14 cellular contexts compared by ENCODE assay signal in the genomic region with DNA sequence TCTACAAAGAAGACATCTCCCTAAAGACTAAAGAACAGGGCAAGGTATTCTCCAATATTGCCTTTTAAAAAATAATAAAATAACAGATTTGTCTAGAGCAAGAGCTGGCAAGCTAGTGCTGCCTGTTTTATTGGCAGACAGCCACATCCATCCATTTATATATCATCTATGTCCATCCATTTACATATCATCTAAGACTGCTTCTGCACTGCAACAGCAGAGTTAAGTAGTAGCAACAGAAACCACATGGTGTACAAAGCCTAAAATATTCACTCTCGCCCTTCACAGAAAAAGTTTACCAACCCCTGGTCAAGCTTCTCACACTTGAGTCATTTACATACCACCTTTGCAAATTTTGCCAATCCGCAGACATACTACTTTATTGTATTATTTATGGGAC.
A peak's percentile ranks its signal among the peaks of the same experiment; 100 is the strongest.
DNase-seq lines count a peak whose midpoint lies in the region; ATAC-seq and TF ChIP-seq lines count a peak whose summit lies in the region.
"Had no signal": no experiment of that assay in that cellular context is flagged by ENCODE, and none has a peak within 500 bp of the region (broad histone marks: within the 10 kb centered on the region; RNA-seq: fewer than 3 reads in every experiment).

No MANE protein-coding gene starts in this region.

- no peaks in the 10 kb centered on the region for H3K27me3 Mint-ChIP-seq in activated naive CD4-positive, alpha-beta T cell treated with anti-CD3 and anti-CD28 coated beads, Interleukin-2, amount 10 ng/mL, durations not matched to agents 7 days and 5 days
- H3K27me3 Mint-ChIP-seq in mesothelial cell of epicardium (ENCODE audit: low read depth): no peaks in the 10 kb centered on the region
- H3K27me3 Mint-ChIP-seq: CD4-positive, alpha-beta T cell had no signal

- peaks cover 72% of the 10 kb centered on the region for H3K36me3 Mint-ChIP-seq in activated naive CD4-positive, alpha-beta T cell treated with anti-CD3 and anti-CD28 coated beads, Interleukin-2, amount 10 ng/mL, durations not matched to agents 7 days and 5 days
- peaks cover 64% of the 10 kb centered on the region for H3K36me3 Mint-ChIP-seq in mesothelial cell of epicardium

- no peaks in the 10 kb centered on the region for H4K20me1 ChIP-seq in Karpas-422 (ENCODE audit: insufficient read depth, low read depth, low read length)

- H3K9me3 ChIP-seq in Karpas-422 (ENCODE audit: low read length): no peaks in the 10 kb centered on the region

- ATAC-seq in GM19395 (IDR thresholded peaks at IDR 0.05; ENCODE audit: unreplicated experiment): no peak

- H3K27ac Mint-ChIP-seq in activated naive CD4-positive, alpha-beta T cell treated with anti-CD3 and anti-CD28 coated beads, Interleukin-2, amount 10 ng/mL, durations not matched to agents 7 days and 5 days: peak overlapping the region; percentile 78
- H3K27ac Mint-ChIP-seq in mesothelial cell of epicardium: peak overlapping the region; percentile 70
- H3K27ac Mint-ChIP-seq: CD4-positive, alpha-beta T cell; HFFc6 had no signal

- no peak overlapping the region for H3K4me3 Mint-ChIP-seq in activated naive CD4-positive, alpha-beta T cell treated with anti-CD3 and anti-CD28 coated beads, Interleukin-2, amount 10 ng/mL, durations not matched to agents 7 days and 5 days
- H3K4me3 Mint-ChIP-seq in mesothelial cell of epicardium: no peak overlapping the region
- H3K4me3 Mint-ChIP-seq: CD4-positive, alpha-beta T cell; HFFc6 had no signal

- CTCF ChIA-PET in activated naive CD4-positive, alpha-beta T cell treated with anti-CD3 and anti-CD28 coated beads, Interleukin-2, amount 10 ng/mL, durations not matched to agents 7 days and 5 days (lab: Charles Lee): interaction anchor here (0.6 to 3.0 kb wide), 3 partner anchors 11 to 161 kb away, joined by 3 to 22 read pairs (median 4); no protein-coding TSS in a partner anchor

- H3K4me1 Mint-ChIP-seq in activated naive CD4-positive, alpha-beta T cell treated with anti-CD3 and anti-CD28 coated beads, Interleukin-2, amount 10 ng/mL, durations not matched to agents 7 days and 5 days: peaks cover 33% of the 10 kb centered on the region
- H3K4me1 Mint-ChIP-seq in mesothelial cell of epicardium: no peaks in the 10 kb centered on the region

- H3K4me2 ChIP-seq in Karpas-422 (ENCODE audit: low read depth, low read length, poor library complexity, severe bottlenecking): no peak overlapping the region

- peak overlapping the region; percentile 44; the same call in 1 of the 2 replicates for H3K27ac ChIP-seq in Karpas-422 (ENCODE audit: low read length)
- H3K27ac ChIP-seq: 22Rv1 had no signal

- no peaks in the 10 kb centered on the region for H3K9me3 Mint-ChIP-seq in activated naive CD4-positive, alpha-beta T cell treated with anti-CD3 and anti-CD28 coated beads, Interleukin-2, amount 10 ng/mL, durations not matched to agents 7 days and 5 days
- H3K9me3 Mint-ChIP-seq in mesothelial cell of epicardium: no peaks in the 10 kb centered on the region
- H3K9me3 Mint-ChIP-seq: CD4-positive, alpha-beta T cell; HFFc6 had no signal

- no peaks in the 10 kb centered on the region for H3K27me3 ChIP-seq in Karpas-422 (ENCODE audit: low read length)

- H3K9me2 ChIP-seq in Karpas-422 (replicated peaks; ENCODE audit: insufficient read depth, low read length): no peaks in the 10 kb centered on the region

- H3K4me1 ChIP-seq in Karpas-422 (ENCODE audit: low read length): peaks cover 34% of the 10 kb centered on the region

- no peak overlapping the region for H3K4me3 ChIP-seq in Karpas-422 (ENCODE audit: low read length)

- peaks cover 20% of the 10 kb centered on the region for H3K79me2 ChIP-seq in Karpas-422 (ENCODE audit: low read length)

- peaks cover 62% of the 10 kb centered on the region for H3K36me3 ChIP-seq in Karpas-422 (ENCODE audit: insufficient read depth, low read length)

- no peak overlapping the region for H2AFZ ChIP-seq in Karpas-422 (ENCODE audit: low read length)

- no peak for TF ChIP-seq CTCF in mesothelial cell of epicardium (IDR thresholded peaks at IDR 0.05; ENCODE audit: unreplicated experiment)

- no peak overlapping the region for H3K9ac ChIP-seq in Karpas-422 (ENCODE audit: low read length)

- DNase-seq in DMS 273 (lab: John Stamatoyannopoulos, UW; ENCODE audit: unreplicated experiment): peak; percentile 17
- DNase-seq in DMS 273 treated with DMSO at 0.1 percent for 48 hours (lab: John Stamatoyannopoulos, UW): no peak
- DNase-seq in activated naive CD4-positive, alpha-beta T cell treated with anti-CD3 and anti-CD28 coated beads, Interleukin-2, amount 10 ng/mL, durations not matched to agents 7 days and 5 days: no peak
- no peak for DNase-seq in activated naive CD4-positive, alpha-beta T cell treated with Interleukin-2 at 50 U/mL for 16 hours
- DNase-seq in Karpas-422: peak; percentile 56
- no peak for DNase-seq in mesothelial cell of epicardium (ENCODE audit: low spot score in 2 of 2, unreplicated experiment in 2 of 2)
- no peak for DNase-seq in cerebellar cortex (ENCODE audit: low spot score)
- DNase-seq: CD4-positive, alpha-beta T cell; DND-41; GF-D8; HCEC 1CT; HFFc6 had no signal

Comparison
In these comparisons a context has a peak if more than half of its experiments do, and no peak if none do; other contexts are left out.
1. DNase-seq: peak in DMS 273 (single experiment) and Karpas-422 (single experiment); none in DMS 273 treated with DMSO at 0.1 percent for 48 hours (single experiment), activated naive CD4-positive, alpha-beta T cell treated with anti-CD3 and anti-CD28 coated beads, Interleukin-2, amount 10 ng/mL, durations not matched to agents 7 days and 5 days (single experiment), activated naive CD4-positive, alpha-beta T cell treated with Interleukin-2 at 50 U/mL for 16 hours (single experiment), mesothelial cell of epicardium (0 of 2) and cerebellar cortex (single experiment).